ENCODE assay signal across 18 cellular contexts in genomic region chr3:55473788-55474187, GRCh38. TPM values are rescaled to one million over a fixed set of nuclear protein-coding genes. Genes with fewer than 3 reads are reported as not detected.
A peak's percentile ranks its signal among the peaks of the same experiment; 100 is the strongest.
DNase-seq lines count a peak whose midpoint lies in the region; ATAC-seq and TF ChIP-seq lines count a peak whose summit lies in the region.
"Had no signal": no experiment of that assay in that cellular context is flagged by ENCODE, and none has a peak within 500 bp of the region (broad histone marks: within the 10 kb centered on the region; RNA-seq: fewer than 3 reads in every experiment).

No MANE protein-coding gene starts in this region.

- H3K4me3 Mint-ChIP-seq in GM23338 (peak overlapping the region; percentile 76), WTC11 (peak overlapping the region; percentile 69), neural progenitor cell (no peak overlapping the region)
- H3K4me3 Mint-ChIP-seq: CD8-positive, alpha-beta T cell had no signal

- H3K4me2 ChIP-seq in GM23338 = peak overlapping the region; percentile 88
- H3K4me2 ChIP-seq in neural progenitor cell = peak overlapping the region; percentile 72
- H3K4me2 ChIP-seq: BLaER1, SK-N-SH had no signal

- H3K36me3 ChIP-seq in GM23338 (ENCODE audit: insufficient read depth) (no peaks in the 10 kb centered on the region), neural progenitor cell (no peaks in the 10 kb centered on the region)
- H3K36me3 ChIP-seq: BLaER1 had no signal

- H3K9me2 ChIP-seq in GM23338 (ENCODE audit: insufficient read depth) = no peaks in the 10 kb centered on the region
- H3K9me2 ChIP-seq: SK-N-SH had no signal

- no peaks in the 10 kb centered on the region for H3F3A ChIP-seq in GM23338 (replicated peaks; ENCODE audit: low read depth)
- H3F3A ChIP-seq in neural progenitor cell (ENCODE audit: low read depth) = no peaks in the 10 kb centered on the region

- H3K27me3 Mint-ChIP-seq in GM23338 (ENCODE audit: insufficient read depth, low read depth, poor library complexity) (peaks cover 28% of the 10 kb centered on the region), WTC11 (ENCODE audit: low read depth) (peaks cover 67% of the 10 kb centered on the region), neural progenitor cell (ENCODE audit: insufficient read depth, low read depth) (peaks cover 8% of the 10 kb centered on the region)

- peaks cover 15% of the 10 kb centered on the region for H3K4me1 Mint-ChIP-seq in GM23338
- H3K4me1 Mint-ChIP-seq in WTC11 = peaks cover 23% of the 10 kb centered on the region
- H3K4me1 Mint-ChIP-seq in neural progenitor cell = peaks cover 5% of the 10 kb centered on the region

- CTCF ChIA-PET in WTC11 (lab: Charles Lee) = no interaction called here

- H4K20me1 ChIP-seq in GM23338 (replicated peaks; ENCODE audit: insufficient read depth) (no peaks in the 10 kb centered on the region), neural progenitor cell (ENCODE audit: low read depth) (no peaks in the 10 kb centered on the region)
- H4K20me1 ChIP-seq: BLaER1 had no signal

- H3K4me3 ChIP-seq in GM23338 = peak overlapping the region; percentile 67
- peak overlapping the region; percentile 6 for H3K4me3 ChIP-seq in fibroblast of villous mesenchyme (ENCODE audit: low read depth, low read length)
- H3K4me3 ChIP-seq in neural progenitor cell = peak overlapping the region; percentile 33
- H3K4me3 ChIP-seq: BLaER1 had no signal

- H2AFZ ChIP-seq in GM23338 (peak overlapping the region; percentile 95), neural progenitor cell (replicated peaks) (no peak overlapping the region)

- ATAC-seq in GM23338 (peak; percentile 46), WTC11 (peak; percentile 16; the same call in 1 of the 2 replicates), HG03520 (IDR thresholded peaks at IDR 0.05; ENCODE audit: unreplicated experiment) (no peak), HG03097 (IDR thresholded peaks at IDR 0.05; ENCODE audit: low FRiP score, unreplicated experiment) (no peak), GM21723 (IDR thresholded peaks at IDR 0.05; ENCODE audit: unreplicated experiment) (no peak)
- ATAC-seq: CD8-positive, alpha-beta T cell had no signal

- H3K9me3 ChIP-seq in neural progenitor cell (ENCODE audit: low read depth) = no peaks in the 10 kb centered on the region
- H3K9me3 ChIP-seq: BLaER1, SK-N-SH had no signal

- H3K9me3 Mint-ChIP-seq in GM23338 (no peaks in the 10 kb centered on the region; the same call in 2 of the 3 replicates), WTC11 (no peaks in the 10 kb centered on the region), neural progenitor cell (no peaks in the 10 kb centered on the region)
- H3K9me3 Mint-ChIP-seq: CD8-positive, alpha-beta T cell had no signal

- H3K27me3 ChIP-seq in GM23338 (ENCODE audit: insufficient read depth) (peaks cover 69% of the 10 kb centered on the region), neural progenitor cell (peaks cover 61% of the 10 kb centered on the region)
- H3K27me3 ChIP-seq: BLaER1 had no signal

- H3K27ac Mint-ChIP-seq in GM23338 = no peak overlapping the region
- H3K27ac Mint-ChIP-seq in WTC11 = no peak overlapping the region
- no peak overlapping the region for H3K27ac Mint-ChIP-seq in neural progenitor cell
- H3K27ac Mint-ChIP-seq: CD8-positive, alpha-beta T cell had no signal

- H3K27ac ChIP-seq in GM23338 (ENCODE audit: low read depth) (no peak overlapping the region), neural progenitor cell (no peak overlapping the region)
- H3K27ac ChIP-seq: BLaER1 had no signal

- DNase-seq in GM23338 (ENCODE audit: low spot score) = peak; percentile 16
- DNase-seq in WTC11 (ENCODE audit: low spot score) = no peak
- no peak for DNase-seq in fibroblast of villous mesenchyme (ENCODE audit: low read depth)
- no peak for DNase-seq in neural progenitor cell (ENCODE audit: low spot score)
- DNase-seq in UCSD-AML1 (lab: John Stamatoyannopoulos, UW; ENCODE audit: unreplicated experiment) = no peak
- DNase-seq: CD8-positive, alpha-beta T cell; DMS53; HCEC 1CT; NCI-H1417 treated with DMSO at 0.1 percent for 48 hours; NCI-H187 treated with DMSO at 0.1 percent for 48 hours; NCI-H226; NCI-H524; SHP77 treated with DMSO at 0.1 percent for 48 hours; SK-N-SH had no signal

- peaks cover 24% of the 10 kb centered on the region for H3K4me1 ChIP-seq in GM23338 (ENCODE audit: insufficient read depth)
- H3K4me1 ChIP-seq in neural progenitor cell = no peaks in the 10 kb centered on the region
- H3K4me1 ChIP-seq: BLaER1 had no signal

- TF ChIP-seq CTCF in GM23338 (conservative IDR thresholded peaks at IDR 0.05; ENCODE audit: low read depth in 2 of 2) = no peak
- TF ChIP-seq CTCF in WTC11 (IDR thresholded peaks at IDR 0.05) = no peak
- TF ChIP-seq CTCF in fibroblast of villous mesenchyme (IDR thresholded peaks at IDR 0.05; ENCODE audit: insufficient read depth, low read depth, low read length) = no peak
- no peak for TF ChIP-seq CTCF in neural progenitor cell (IDR thresholded peaks at IDR 0.05)

- H3K9ac ChIP-seq in neural progenitor cell = no peak overlapping the region
- H3K9ac ChIP-seq: BLaER1, SK-N-SH had no signal

- POLR2A ChIA-PET in WTC11 (lab: Charles Lee) = no interaction called here

- H3K79me2 ChIP-seq in GM23338 (replicated peaks; ENCODE audit: insufficient read depth) = no peaks in the 10 kb centered on the region
- no peaks in the 10 kb centered on the region for H3K79me2 ChIP-seq in neural progenitor cell (ENCODE audit: low read depth)

- H3K36me3 Mint-ChIP-seq in GM23338 (ENCODE audit: low read depth) (no peaks in the 10 kb centered on the region), WTC11 (no peaks in the 10 kb centered on the region), neural progenitor cell (peaks cover 58% of the 10 kb centered on the region)
- H3K36me3 Mint-ChIP-seq: CD8-positive, alpha-beta T cell had no signal

TF ChIP-seq in GM23338, 12 proteins besides CTCF, POLR2A, EP300 and RAD21:
- TF ChIP-seq EZH2 (IDR thresholded peaks at IDR 0.05; ENCODE audit: low read depth, unreplicated experiment) = peak; percentile 67
- TF ChIP-seq JUNB (IDR thresholded peaks at IDR 0.05; ENCODE audit: unreplicated experiment) = no peak

TF ChIP-seq in WTC11, 78 proteins besides CTCF, POLR2A, EP300 and RAD21:
- TF ChIP-seq ZNF671 (CRISPR knock-in tag; IDR thresholded peaks at IDR 0.05) (no peak), ELF4 (CRISPR knock-in tag; IDR thresholded peaks at IDR 0.05; ENCODE audit: low read depth) (no peak), SP1 (CRISPR knock-in tag; conservative IDR thresholded peaks at IDR 0.05) (no peak), CDX4 (CRISPR knock-in tag; IDR thresholded peaks at IDR 0.05; ENCODE audit: borderline replicate concordance) (no peak), NFATC4 (CRISPR knock-in tag; IDR thresholded peaks at IDR 0.05) (no peak), USF2 (CRISPR knock-in tag; IDR thresholded peaks at IDR 0.05) (no peak), ZBTB43 (CRISPR knock-in tag; IDR thresholded peaks at IDR 0.05) (no peak), ZNF263 (CRISPR knock-in tag; IDR thresholded peaks at IDR 0.05; ENCODE audit: low read depth) (no peak), STAT6 (CRISPR knock-in tag; conservative IDR thresholded peaks at IDR 0.05; ENCODE audit: low read depth) (no peak)

RNA-seq across cellular contexts. Expression of gene WNT5A, which starts 13.3 kb away (rescaled TPM):
- 2.2 and 4.0 TPM in 2 replicates for total RNA-seq in GM23338 (2014; rRNA removed; shearing (Covaris generic))
- polyA plus RNA-seq in GM23338 (2016; fragmentation: Nextera tagmentation; extraction: Ambion mirVana) = 0.53 and 0.82 TPM in 2 replicates
- total RNA-seq in WTC11 (2021) = 4.9 to 10.6 TPM (median 5.4 TPM) in 3 replicates
- total RNA-seq in fibroblast of villous mesenchyme = 1,105 and 1,763 TPM in 2 replicates
- total RNA-seq in neural progenitor cell (ENCODE audit: low replicate concordance) = 3.3 and 5.5 TPM in 2 replicates

Comparison
In these comparisons a context has a peak if more than half of its experiments do, and no peak if none do; other contexts are left out.
1. ATAC-seq: peak in GM23338 (single experiment) and WTC11 (single experiment); none in HG03520 (single experiment), HG03097 (single experiment) and GM21723 (single experiment).
2. H3K4me3 ChIP-seq: peak in every context shown above with its lines; median percentile 67 in GM23338; 33 in neural progenitor cell; 6 in fibroblast of villous mesenchyme.
3. RNA of gene WNT5A, which starts 13.3 kb away (total RNA-seq): 1,105 to 1,763 TPM in fibroblast of villous mesenchyme; 4.9 to 10.6 TPM in WTC11, 2.2 to 4.0 TPM in GM23338 and 3.3 to 5.5 TPM in neural progenitor cell; every median in the first group is over 10 times any median in the second.